ENCODE assay signal across 10 cellular contexts in genomic region chr17:9003355-9004131, GRCh38. TPM values are rescaled to one million over a fixed set of nuclear protein-coding genes. Genes with fewer than 3 reads are reported as not detected.
A peak's percentile ranks its signal among the peaks of the same experiment; 100 is the strongest.
DNase-seq lines count a peak whose midpoint lies in the region; ATAC-seq and TF ChIP-seq lines count a peak whose summit lies in the region.
"Had no signal": no experiment of that assay in that cellular context is flagged by ENCODE, and none has a peak within 500 bp of the region (broad histone marks: within the 10 kb centered on the region; RNA-seq: fewer than 3 reads in every experiment).

No MANE protein-coding gene starts in this region.

- no peak overlapping the region for H3K27ac Mint-ChIP-seq in neural crest cell (ENCODE audit: unreplicated experiment)

- no peak for TF ChIP-seq EP300 in esophagus muscularis mucosa (IDR thresholded peaks at IDR 0.05)

- H2AFZ ChIP-seq in ACC112 (ENCODE audit: low read length, unreplicated experiment): peak overlapping the region; percentile 14

- no peak overlapping the region for H3K27ac ChIP-seq in ACC112 (ENCODE audit: low read depth, low read length)
- no peak overlapping the region for H3K27ac ChIP-seq in HUES48 (ENCODE audit: low read depth, low read length)
- H3K27ac ChIP-seq in esophagus muscularis mucosa (replicated peaks in 1 of 4): peak overlapping the region; percentile 68 to 79 (median 76)

- WGBS in esophagus muscularis mucosa: 12% methylated on average over 47 of the region's 90 CpGs

- intact Hi-C loops in esophagus muscularis mucosa (cut with DNase I): loop anchor here (5.0 kb wide), 1 partner anchor 289 kb away; no protein-coding TSS in a partner anchor

- H3K4me3 ChIP-seq in ACC112 (ENCODE audit: low read depth, low read length): no peak overlapping the region
- H3K4me3 ChIP-seq in HUES48 (ENCODE audit: low read depth, low read length): peak overlapping the region; percentile 52
- H3K4me3 ChIP-seq in esophagus muscularis mucosa: peak overlapping the region; percentile 69 to 79 (median 74)
- H3K4me3 ChIP-seq: K562 had no signal

- peaks cover 72% of the 10 kb centered on the region for H3K27me3 ChIP-seq in ACC112 (ENCODE audit: insufficient read depth, low read length)
- H3K27me3 ChIP-seq in HUES48 (ENCODE audit: control insufficient read depth, insufficient read depth, low read length): peaks cover 81% of the 10 kb centered on the region
- peaks cover 0 to 21% (median 1%) of the 10 kb centered on the region in 4 donors for H3K27me3 ChIP-seq in esophagus muscularis mucosa

- H3K9me3 Mint-ChIP-seq in neural crest cell: no peaks in the 10 kb centered on the region

- DNase-seq in esophagus muscularis mucosa (ENCODE audit: extremely low spot score) (no peak), neural crest cell (ENCODE audit: low read depth, low spot score) (peak; percentile 53), NCI-H774 (lab: John Stamatoyannopoulos, UW) (no peak), NCI-H1105 treated with DMSO at 0.1 percent for 48 hours (lab: John Stamatoyannopoulos, UW) (no peak)
- no peak for DNase-seq in NK-92 treated with Interleukin-12 subunit alpha and Interleukin-12 subunit beta, amount 100 ng/mL, for 24 hours (lab: John Stamatoyannopoulos, UW)

- H3K4me1 Mint-ChIP-seq in neural crest cell: peaks cover 14% of the 10 kb centered on the region

- H3K9me3 ChIP-seq in HUES48 (ENCODE audit: control insufficient read depth, insufficient read depth, low read length): no peaks in the 10 kb centered on the region
- H3K9me3 ChIP-seq in esophagus muscularis mucosa: no peaks in the 10 kb centered on the region

- H3K79me2 ChIP-seq in ACC112 (ENCODE audit: control insufficient read depth, insufficient read depth, low read length, unreplicated experiment): no peaks in the 10 kb centered on the region

- no peak overlapping the region for H3K9ac ChIP-seq in HUES48 (ENCODE audit: low read depth, low read length)

- H3K4me1 ChIP-seq in ACC112 (ENCODE audit: control insufficient read depth, insufficient read depth, low read length, unreplicated experiment) (no peaks in the 10 kb centered on the region), HUES48 (ENCODE audit: control insufficient read depth, insufficient read depth, low read length) (peaks cover 20% of the 10 kb centered on the region), esophagus muscularis mucosa (peaks cover 14 to 45% (median 43%) of the 10 kb centered on the region in 4 donors)

- TF ChIP-seq CTCF in esophagus muscularis mucosa (IDR thresholded peaks at IDR 0.05) (no peak), neural crest cell (conservative IDR thresholded peaks at IDR 0.05) (no peak)

- no peak for TF ChIP-seq POLR2A in esophagus muscularis mucosa (IDR thresholded peaks at IDR 0.05; ENCODE audit: low read depth)

- H3K36me3 ChIP-seq in ACC112 (ENCODE audit: insufficient read depth, low read length) (no peaks in the 10 kb centered on the region), HUES48 (ENCODE audit: control insufficient read depth, insufficient read depth, low read length) (no peaks in the 10 kb centered on the region), esophagus muscularis mucosa (no peaks in the 10 kb centered on the region)

- H3K36me3 Mint-ChIP-seq in neural crest cell (ENCODE audit: low read depth): no peaks in the 10 kb centered on the region

- H3K27me3 Mint-ChIP-seq in neural crest cell (ENCODE audit: low read depth): peaks cover 86% of the 10 kb centered on the region

- no peak for ATAC-seq in activated CD4-positive, CD25-positive, alpha-beta regulatory T cell treated with anti-CD3 and anti-CD28 coated beads, Interleukin-2, amount 50 U/mL, for 24 hours
- ATAC-seq: K562 had no signal

- H3K4me3 Mint-ChIP-seq in neural crest cell: peak overlapping the region; percentile 90

RNA-seq across cellular contexts. Expression of gene NTN1, which starts 17.8 kb away (rescaled TPM):
- total RNA-seq in esophagus muscularis mucosa: 100 to 1,000 TPM in 3 of 4 donors, 10 to 100 TPM in 1; 69.3 to 179 (median 117) TPM
- 10.1 and 10.3 TPM in 2 replicates for total RNA-seq in neural crest cell

RNA-seq across cellular contexts. Expression of gene PIK3R5, which starts 38.0 kb away (rescaled TPM):
- 10 to 100 TPM in 2 of 4 donors, 1 to 10 TPM in 2; 7.0 to 16.2 (median 9.6) TPM for total RNA-seq in esophagus muscularis mucosa
- 0.52 and 1.4 TPM in 2 replicates for total RNA-seq in neural crest cell
- total RNA-seq: bronchial epithelial cell had no signal

Comparison
In these comparisons a context has a peak if more than half of its experiments do, and no peak if none do; other contexts are left out.
1. H3K27ac ChIP-seq: peak in esophagus muscularis mucosa (4 of 4); none in ACC112 (single experiment) and HUES48 (single experiment).